In the genomic region with DNA sequence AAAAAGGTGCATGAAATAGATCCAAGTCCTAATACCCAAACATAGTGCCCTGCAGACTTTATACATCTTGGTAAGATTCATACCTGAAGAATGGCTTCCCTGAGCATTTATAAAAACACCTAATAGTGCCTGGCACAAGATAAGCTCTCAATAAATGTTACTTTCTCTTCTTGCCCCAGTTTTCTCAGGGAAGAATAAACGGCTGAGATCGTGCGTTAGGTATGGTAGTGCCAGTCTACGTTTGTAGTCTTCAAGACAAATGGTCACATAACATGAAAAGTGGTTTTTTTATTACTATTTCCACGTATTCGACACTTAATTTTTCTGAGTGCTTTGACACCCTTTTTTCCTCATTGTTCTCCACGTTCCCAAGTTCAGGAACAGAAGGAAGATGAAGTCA, we compare ENCODE assay signal across 18 cellular contexts.
"Had no signal": no experiment of that assay in that cellular context is flagged by ENCODE, and none has a peak within 500 bp of the region (broad histone marks: within the 10 kb centered on the region; RNA-seq: fewer than 3 reads in every experiment).

No MANE protein-coding gene starts in this region.

- H3K4me1 Mint-ChIP-seq: nephron had no signal

- H3K4me3 Mint-ChIP-seq: activated T-cell treated with anti-CD3 and anti-CD28 coated beads, Interleukin-2, amount 50 U/mL, for 24 hours; nephron; stimulated activated naive CD8-positive, alpha-beta T cell treated with anti-CD3 and anti-CD28 coated beads, Interleukin-15, Interleukin-2, amounts not matched to agents 100 ng/mL and 50 ng/mL, for 24 hours; T-helper 1 cell treated with Interleukin-12 subunit alpha and Interleukin-12 subunit beta and Interleukin-4 antibody, amounts not matched to agents 30 μg/mL and 1 μg/mL, for 36 hours had no signal

- H3K27ac Mint-ChIP-seq: activated T-cell treated with anti-CD3 and anti-CD28 coated beads, Interleukin-2, amount 50 U/mL, for 24 hours; nephron; stimulated activated naive CD8-positive, alpha-beta T cell treated with anti-CD3 and anti-CD28 coated beads, Interleukin-15, Interleukin-2, amounts not matched to agents 100 ng/mL and 50 ng/mL, for 24 hours; T-helper 1 cell treated with Interleukin-12 subunit alpha and Interleukin-12 subunit beta and Interleukin-4 antibody, amounts not matched to agents 30 μg/mL and 1 μg/mL, for 36 hours had no signal

- H3K27me3 Mint-ChIP-seq: activated T-cell treated with anti-CD3 and anti-CD28 coated beads, Interleukin-2, amount 50 U/mL, for 24 hours; stimulated activated naive CD8-positive, alpha-beta T cell treated with anti-CD3 and anti-CD28 coated beads, Interleukin-15, Interleukin-2, amounts not matched to agents 100 ng/mL and 50 ng/mL, for 24 hours had no signal

- DNase-seq: activated CD4-positive, alpha-beta T cell treated with anti-CD3 and anti-CD28 coated beads, Interleukin-2, amount 50 U/mL, for 1 hour; activated CD4-positive, CD25-positive, alpha-beta regulatory T cell treated with anti-CD3 and anti-CD28 coated beads, Interleukin-2, amount 50 U/mL, for 72 hours; activated CD8-positive, alpha-beta memory T cell treated with anti-CD3 and anti-CD28 coated beads, Interleukin-2, amount 50 U/mL, for 48 hours; activated gamma-delta T cell treated with Interleukin-2 at 50 U/mL for 16 hours; activated T-cell treated with anti-CD3 and anti-CD28 coated beads, Interleukin-2, amount 50 U/mL, for 24 hours; central memory CD4-positive, alpha-beta T cell; foreskin keratinocyte; heart right ventricle; left lung; mesendoderm; stimulated activated CD4-positive, alpha-beta T cell treated with anti-CD3 and anti-CD28 coated beads, Interleukin-2, amount 100 ng/mL, for 48 hours; SW 1271; T1000; trophoblast cell had no signal

- H3K9me3 Mint-ChIP-seq: activated naive CD4-positive, alpha-beta T cell treated with anti-CD3 and anti-CD28 coated beads, Interleukin-2, amount 50 U/mL, for 72 hours; activated T-cell treated with anti-CD3 and anti-CD28 coated beads, Interleukin-2, amount 50 U/mL, for 24 hours; stimulated activated naive CD8-positive, alpha-beta T cell treated with anti-CD3 and anti-CD28 coated beads, Interleukin-15, Interleukin-2, amounts not matched to agents 100 ng/mL and 50 ng/mL, for 24 hours; T-helper 1 cell treated with Interleukin-12 subunit alpha and Interleukin-12 subunit beta and Interleukin-4 antibody, amounts not matched to agents 30 μg/mL and 1 μg/mL, for 36 hours had no signal

- ATAC-seq: foreskin keratinocyte, heart right ventricle had no signal
